ENCODE assay signal across 31 cellular contexts in genomic region chr2:31561823-31562222, GRCh38. TPM values are rescaled to one million over a fixed set of nuclear protein-coding genes. Genes with fewer than 3 reads are reported as not detected.
"Had no signal": no experiment of that assay in that cellular context is flagged by ENCODE, and none has a peak within 500 bp of the region (broad histone marks: within the 10 kb centered on the region; RNA-seq: fewer than 3 reads in every experiment).

No MANE protein-coding gene starts in this region.

- H3K36me3 ChIP-seq: colonic mucosa, esophagus squamous epithelium, gastrocnemius medialis, heart right ventricle, left ventricle myocardium inferior, lower lobe of right lung had no signal

- H3K4me3 ChIP-seq: colonic mucosa, esophagus squamous epithelium, gastrocnemius medialis, heart right ventricle, left ventricle myocardium inferior, lower lobe of right lung, mucosa of descending colon had no signal

- H3K27me3 ChIP-seq: colonic mucosa, gastrocnemius medialis, heart right ventricle had no signal

- H3K27ac ChIP-seq: colonic mucosa, epithelial cell of prostate, esophagus squamous epithelium, gastrocnemius medialis, heart right ventricle, left ventricle myocardium inferior, lower lobe of right lung had no signal

- H3K9me3 ChIP-seq: colonic mucosa, esophagus squamous epithelium, gastrocnemius medialis, lower lobe of right lung, mucosa of descending colon had no signal

- DNase-seq: colonic mucosa; cortex of kidney; effector CD8-positive, alpha-beta T cell; effector memory CD8-positive, alpha-beta T cell; endodermal cell; erythroblast; esophagus squamous epithelium; foreskin fibroblast; foreskin melanocyte; gastrocnemius medialis; glutamatergic neuron; head of caudate nucleus; heart right ventricle; hippocampal formation; islet precursor cell; kidney; kidney glomerular epithelial cell; left colon; left ventricle myocardium inferior; lower lobe of right lung; mesenchymal stem cell; mucosa of descending colon; naive B cell had no signal

- H3K4me1 ChIP-seq: colonic mucosa, esophagus squamous epithelium, gastrocnemius medialis, heart right ventricle, left ventricle myocardium inferior, lower lobe of right lung had no signal

- ATAC-seq: effector memory CD8-positive, alpha-beta T cell; esophagus mucosa; gastrocnemius medialis; heart right ventricle; left colon; lower lobe of right lung; mucosa of descending colon had no signal

RNA-seq across cellular contexts. Expression of gene SRD5A2, which starts 18.9 kb away (rescaled TPM):
- total RNA-seq: chondrocyte, colonic mucosa, dermis microvascular lymphatic vessel endothelial cell, esophagus mucosa, glomerular endothelial cell, heart right ventricle, left colon, left ventricle myocardium inferior, lower leg skin, lung microvascular endothelial cell, mesothelial cell of epicardium, mucosa of descending colon had no signal
